ENCODE assay signal across 8 cellular contexts in genomic region chr2:177551989-177552413, GRCh38.
DNase-seq lines count a peak whose midpoint lies in the region; ATAC-seq and TF ChIP-seq lines count a peak whose summit lies in the region.

No MANE protein-coding gene starts in this region.

- ATAC-seq in esophagus mucosa (peak; percentile 4), HG03135 (IDR thresholded peaks at IDR 0.05; ENCODE audit: unreplicated experiment) (no peak), GM21390 (IDR thresholded peaks at IDR 0.05; ENCODE audit: unreplicated experiment) (no peak)

- no peak for TF ChIP-seq POLR2A in Peyer's patch (IDR thresholded peaks at IDR 0.05)

- DNase-seq in NCI-H2227 treated with DMSO at 0.1 percent for 48 hours (lab: John Stamatoyannopoulos, UW): peak; percentile 73
- no peak for DNase-seq in NCI-H2227 (lab: John Stamatoyannopoulos, UW; ENCODE audit: unreplicated experiment)
- peak; percentile 19 to 68 (median 60) for DNase-seq in Peyer's patch
- no peak for DNase-seq in cerebellar cortex (ENCODE audit: low spot score)

- peaks cover 0 to 4% (median 0%) of the 10 kb centered on the region in 4 donors for H3K4me1 ChIP-seq in Peyer's patch

- peak overlapping the region; percentile 99 to 100 (median 100) for H3K27ac Mint-ChIP-seq in nephron

- H3K27me3 Mint-ChIP-seq in nephron (ENCODE audit: low read depth): no peaks in the 10 kb centered on the region

- H3K27me3 ChIP-seq in Peyer's patch: no peaks in the 10 kb centered on the region

- H3K4me1 Mint-ChIP-seq in nephron: peaks cover 52% of the 10 kb centered on the region

- H3K4me3 Mint-ChIP-seq in nephron: peak overlapping the region; percentile 92 to 98 (median 95)

- H3K36me3 ChIP-seq in Peyer's patch: no peaks in the 10 kb centered on the region

- peaks cover 15% of the 10 kb centered on the region for H3K36me3 Mint-ChIP-seq in nephron (ENCODE audit: low read depth)

- peak overlapping the region; percentile 70 to 81 (median 76) for H3K4me3 ChIP-seq in Peyer's patch

- peak overlapping the region; percentile 88 to 93 (median 92) for H3K27ac ChIP-seq in Peyer's patch

- H3K9me3 ChIP-seq in Peyer's patch: no peaks in the 10 kb centered on the region

- H3K9me3 Mint-ChIP-seq in nephron: peaks cover 1% of the 10 kb centered on the region

- TF ChIP-seq CTCF in Peyer's patch (IDR thresholded peaks at IDR 0.05) (no peak), nephron (IDR thresholded peaks at IDR 0.05; ENCODE audit: unreplicated experiment in 3 of 3) (no peak)

Comparison
In these comparisons a context has a peak if more than half of its experiments do, and no peak if none do; other contexts are left out.
1. DNase-seq: peak in NCI-H2227 treated with DMSO at 0.1 percent for 48 hours (single experiment) and Peyer's patch (3 of 3); none in NCI-H2227 (single experiment) and cerebellar cortex (single experiment).